In the genomic region with DNA sequence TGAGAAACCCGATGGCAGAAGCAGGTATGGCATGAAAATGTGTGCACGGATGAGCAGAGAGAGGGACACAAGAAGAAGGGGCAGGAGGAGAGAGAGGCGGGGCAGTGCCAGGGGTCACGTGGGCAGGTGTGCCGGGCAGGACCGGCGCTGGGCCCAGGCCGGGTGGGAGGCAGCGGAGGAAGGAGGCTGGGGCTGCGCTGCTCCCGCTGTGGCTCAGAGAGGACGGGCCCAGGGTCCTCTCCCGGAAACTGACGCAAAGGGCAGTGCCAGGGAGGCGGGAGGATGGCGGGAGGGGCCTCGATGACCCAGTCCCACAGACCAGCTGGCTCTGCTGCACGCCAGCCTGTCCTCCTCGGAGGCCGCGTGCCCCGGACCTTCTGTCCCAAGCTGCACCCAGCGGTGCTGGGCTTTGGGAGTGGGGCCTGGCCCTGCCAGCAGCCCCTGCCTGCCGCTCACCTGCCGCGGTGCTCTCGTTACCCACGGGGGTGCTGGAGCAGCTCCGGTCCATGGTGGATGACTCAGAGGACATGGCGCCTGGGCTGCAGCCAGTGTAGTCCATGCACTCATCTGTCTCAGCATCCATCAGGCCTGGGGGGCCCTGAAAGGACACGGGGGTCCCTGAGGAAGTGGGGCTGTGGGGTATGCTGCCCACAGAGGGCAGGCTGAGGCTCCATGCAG, we compare ENCODE assay signal across 20 cellular contexts.
"Had no signal": no experiment of that assay in that cellular context is flagged by ENCODE, and none has a peak within 500 bp of the region (broad histone marks: within the 10 kb centered on the region; RNA-seq: fewer than 3 reads in every experiment).

No MANE protein-coding gene starts in this region.

- ATAC-seq: activated T-cell treated with anti-CD3 and anti-CD28 coated beads, Interleukin-2, amount 50 U/mL, for 72 hours; left colon; lower lobe of right lung; natural killer cell treated with Interleukin-12 subunit alpha and Interleukin-12 subunit beta and Interleukin-15 and Interleukin-18, amount 100 ng/mL, for 72 hours; stimulated activated naive CD8-positive, alpha-beta T cell treated with anti-CD3 and anti-CD28 coated beads, Interleukin-15, amount 100 ng/mL, for 72 hours had no signal

- H3K9me3 Mint-ChIP-seq: activated T-cell treated with anti-CD3 and anti-CD28 coated beads, Interleukin-2, amount 50 U/mL, for 72 hours; endodermal cell; natural killer cell treated with Interleukin-12 subunit alpha and Interleukin-12 subunit beta and Interleukin-15 and Interleukin-18, amount 100 ng/mL, for 72 hours; stimulated activated naive CD8-positive, alpha-beta T cell treated with anti-CD3 and anti-CD28 coated beads, Interleukin-15, amount 100 ng/mL, for 72 hours had no signal

- H3K4me3 ChIP-seq: dorsolateral prefrontal cortex, lower lobe of right lung, right atrium auricular region had no signal

- H3K4me3 Mint-ChIP-seq: activated T-cell treated with anti-CD3 and anti-CD28 coated beads, Interleukin-2, amount 50 U/mL, for 72 hours; endodermal cell; natural killer cell treated with Interleukin-12 subunit alpha and Interleukin-12 subunit beta and Interleukin-15 and Interleukin-18, amount 100 ng/mL, for 72 hours; stimulated activated naive CD8-positive, alpha-beta T cell treated with anti-CD3 and anti-CD28 coated beads, Interleukin-15, amount 100 ng/mL, for 72 hours had no signal

- H3K4me1 Mint-ChIP-seq: endodermal cell had no signal

- H3K27me3 ChIP-seq: right atrium auricular region had no signal

- H3K36me3 Mint-ChIP-seq: natural killer cell treated with Interleukin-12 subunit alpha and Interleukin-12 subunit beta and Interleukin-15 and Interleukin-18, amount 100 ng/mL, for 72 hours had no signal

- H3K27ac Mint-ChIP-seq: activated T-cell treated with anti-CD3 and anti-CD28 coated beads, Interleukin-2, amount 50 U/mL, for 72 hours; endodermal cell; natural killer cell treated with Interleukin-12 subunit alpha and Interleukin-12 subunit beta and Interleukin-15 and Interleukin-18, amount 100 ng/mL, for 72 hours had no signal

- H3K27ac ChIP-seq: brain microvascular endothelial cell, lower lobe of right lung, right atrium auricular region had no signal

- DNase-seq: activated CD4-positive, CD25-positive, alpha-beta regulatory T cell treated with anti-CD3 and anti-CD28 coated beads, Interleukin-2, amount 50 U/mL, for 72 hours; activated CD8-positive, alpha-beta memory T cell treated with anti-CD3 and anti-CD28 coated beads for 24 hours; activated effector memory CD4-positive, alpha-beta T cell treated with anti-CD3 and anti-CD28 coated beads, Interleukin-2, amount 50 U/mL, for 16 hours; activated naive CD4-positive, alpha-beta T cell treated with anti-CD3 and anti-CD28 coated beads, Interleukin-2, amount 50 U/mL, for 16 hours; activated T-cell treated with anti-CD3 and anti-CD28 coated beads, Interleukin-2, amount 50 U/mL, for 72 hours; aorta; brain microvascular endothelial cell; central memory CD4-positive, alpha-beta T cell; dorsolateral prefrontal cortex; endodermal cell; foreskin fibroblast; left colon; lower lobe of right lung; occipital lobe; small intestine; stimulated activated CD4-positive, alpha-beta T cell treated with anti-CD3 and anti-CD28 coated beads, Interleukin-15, amount 100 ng/mL, for 24 hours; stimulated activated CD4-positive, alpha-beta T cell treated with anti-CD3 and anti-CD28 coated beads, Interleukin-4, amount 100 ng/mL, for 1 hour; stimulated activated naive CD8-positive, alpha-beta T cell treated with anti-CD3 and anti-CD28 coated beads, Interleukin-15, amount 100 ng/mL, for 72 hours had no signal

- H3K9me3 ChIP-seq: lower lobe of right lung, right atrium auricular region had no signal

- H3K36me3 ChIP-seq: brain microvascular endothelial cell had no signal

- H3K27me3 Mint-ChIP-seq: natural killer cell treated with Interleukin-12 subunit alpha and Interleukin-12 subunit beta and Interleukin-15 and Interleukin-18, amount 100 ng/mL, for 72 hours had no signal
